Comparison of ENCODE assay signal across 9 cellular contexts in genomic region chr19:58277748-58278147, GRCh38. TPM values are rescaled to one million over a fixed set of nuclear protein-coding genes. Genes with fewer than 3 reads are reported as not detected.
DNase-seq lines count a peak whose midpoint lies in the region; ATAC-seq, FAIRE-seq and TF ChIP-seq lines count a peak whose summit lies in the region.
"Had no signal": no experiment of that assay in that cellular context is flagged by ENCODE, and none has a peak within 500 bp of the region (broad histone marks: within the 10 kb centered on the region; RNA-seq: fewer than 3 reads in every experiment).

No MANE protein-coding gene starts in this region.

- H3K4me2 ChIP-seq in GM12878 (ENCODE audit: control insufficient read depth, insufficient read depth): peak overlapping the region; percentile 76

- BruUV-seq in GM12878 (replicated peaks; lab: Mats Ljungman, UMichigan): TSS peak; percentile 84

- H3K9ac ChIP-seq in GM12878 (ENCODE audit: control insufficient read depth, insufficient read depth, low read length): peak overlapping the region; percentile 55; the same call in 1 of the 2 replicates
- H3K9ac ChIP-seq in liver (ENCODE audit: low read depth in 1 of 2, low read length in 2 of 2): peak overlapping the region in 1 of 2 donors; percentile 85

- H3K4me3 ChIP-seq in GM12878 (peak overlapping the region; percentile 83; the same call in 1 of the 2 replicates), liver (ENCODE audit: low read depth in 1 of 3, low read length in 3 of 3) (peak overlapping the region; percentile 81 to 96 (median 90)), tibial nerve (peak overlapping the region; percentile 83 to 97 (median 90))

- H3K4me1 Mint-ChIP-seq in activated naive CD4-positive, alpha-beta T cell treated with anti-CD3 and anti-CD28 coated beads for 36 hours (ENCODE audit: low read depth): peaks cover 25% of the 10 kb centered on the region

- TF ChIP-seq CTCF in GM12878 (IDR thresholded peaks at IDR 0.05 in 2 of 3, conservative IDR thresholded peaks at IDR 0.05 in 1 of 3; ENCODE audit: control insufficient read depth in 2 of 3, extremely low read depth in 1 of 3, insufficient read depth in 1 of 3, low read depth in 3 of 3, low read length in 3 of 3): no peak
- TF ChIP-seq CTCF in liver (IDR thresholded peaks at IDR 0.05; ENCODE audit: low read depth, low read length, missing input control): no peak
- TF ChIP-seq CTCF in tibial nerve (IDR thresholded peaks at IDR 0.05): no peak

- POLR2A ChIA-PET in GM12878 (lab: Charles Lee): interaction anchor here (0.8 to 1.1 kb wide), 3 partner anchors 29 to 242 kb away, joined by 3 read pairs; partner anchors contain the start of gene ZBTB45

- H3K79me2 ChIP-seq in GM12878 (ENCODE audit: control insufficient read depth, insufficient read depth, low read length): peaks cover 18% of the 10 kb centered on the region

- FAIRE-seq in GM12878 (lab: Jason Lieb, UNC): no peak

- H3K27me3 ChIP-seq in GM12878 (replicated peaks in 1 of 2; ENCODE audit: control insufficient read depth in 2 of 2, insufficient read depth in 2 of 2, low read length in 1 of 2) (no peaks in the 10 kb centered on the region), liver (ENCODE audit: control insufficient read depth in 4 of 4, insufficient read depth in 4 of 4, low read length in 3 of 4) (no peaks in the 10 kb centered on the region), tibial nerve (no peaks in the 10 kb centered on the region)

- RAD21 ChIA-PET in GM12878 (lab: Charles Lee; ENCODE audit: unreplicated experiment): no interaction called here

- in situ Hi-C loops in GM12878 (cut with MboI): loop anchor here (10.0 kb wide), 1 partner anchor 1863 kb away; no protein-coding TSS in a partner anchor

- CTCF ChIA-PET in activated naive CD4-positive, alpha-beta T cell treated with anti-CD3 and anti-CD28 coated beads for 36 hours (lab: Charles Lee): no interaction called here
- CTCF ChIA-PET in GM12878 (lab: Yijun Ruan, JAX): no interaction called here

- no peak for ATAC-seq in GM12878
- ATAC-seq in GM18870 (IDR thresholded peaks at IDR 0.05; ENCODE audit: unreplicated experiment): no peak

- no peaks in the 10 kb centered on the region for H3K27me3 Mint-ChIP-seq in activated naive CD4-positive, alpha-beta T cell treated with anti-CD3 and anti-CD28 coated beads for 36 hours (ENCODE audit: low read depth)

- TF ChIP-seq RAD21 in GM12878 (IDR thresholded peaks at IDR 0.05; ENCODE audit: insufficient read depth, low read depth, low read length) (no peak), liver (IDR thresholded peaks at IDR 0.05) (no peak)

- H3K9me3 Mint-ChIP-seq in activated naive CD4-positive, alpha-beta T cell treated with anti-CD3 and anti-CD28 coated beads for 36 hours: peaks cover 19% of the 10 kb centered on the region

- peaks cover 4% of the 10 kb centered on the region for H3K9me3 ChIP-seq in GM12878 (replicated peaks; ENCODE audit: control insufficient read depth, insufficient read depth, low read length)
- H3K9me3 ChIP-seq in liver (ENCODE audit: control insufficient read depth in 4 of 4, low read length in 3 of 4): peaks cover 8 to 19% (median 18%) of the 10 kb centered on the region in 4 donors
- peaks cover 0 to 73% (median 11%) of the 10 kb centered on the region in 4 donors for H3K9me3 ChIP-seq in tibial nerve

- TF ChIP-seq POLR2A in GM12878 (IDR thresholded peaks at IDR 0.05; ENCODE audit: low read depth, low read length) (no peak), tibial nerve (IDR thresholded peaks at IDR 0.05) (no peak)

- H3K27ac ChIP-seq in GM12878 (ENCODE audit: control insufficient read depth, insufficient read depth) (peak overlapping the region; percentile 67), liver (ENCODE audit: low read depth in 1 of 2, low read length in 2 of 2) (peak overlapping the region in 1 of 2 donors; percentile 81), tibial nerve (peak overlapping the region; percentile 78 to 93 (median 86))

- H3K4me1 ChIP-seq in GM12878 (ENCODE audit: control insufficient read depth, insufficient read depth, low read length) (no peaks in the 10 kb centered on the region; the same call in 1 of the 2 replicates), liver (ENCODE audit: control insufficient read depth in 4 of 4, insufficient read depth in 4 of 4, low read length in 3 of 4) (peaks cover 4 to 8% (median 5%) of the 10 kb centered on the region in 4 donors), tibial nerve (peaks cover 0 to 21% (median 5%) of the 10 kb centered on the region in 4 donors)

- peaks cover 60% of the 10 kb centered on the region for H3K36me3 Mint-ChIP-seq in activated naive CD4-positive, alpha-beta T cell treated with anti-CD3 and anti-CD28 coated beads for 36 hours (ENCODE audit: low read depth)

- intact Hi-C loops in activated naive CD4-positive, alpha-beta T cell treated with anti-CD3 and anti-CD28 coated beads for 36 hours (cut with micrococcal nuclease): loop anchor here (1.0 to 5.0 kb wide), 13 partner anchors 28 to 865 kb away; partner anchors contain the start of genes ERVK3-1, MZF1, RPS5 and ZBTB45
- intact Hi-C loops in GM12878 (cut with micrococcal nuclease; ENCODE audit: unreplicated experiment): loop anchor here (2.0 kb wide), 1 partner anchor 531 kb away; the partner anchor contains the start of gene ZNF776

- H3K27ac Mint-ChIP-seq in activated naive CD4-positive, alpha-beta T cell treated with anti-CD3 and anti-CD28 coated beads for 36 hours: peak overlapping the region; percentile 93

- H4K20me1 ChIP-seq in GM12878 (ENCODE audit: control insufficient read depth, insufficient read depth): no peaks in the 10 kb centered on the region

- H3K36me3 ChIP-seq in GM12878 (ENCODE audit: control insufficient read depth in 2 of 2, insufficient read depth in 2 of 2, low read length in 1 of 2) (no peaks in the 10 kb centered on the region), liver (ENCODE audit: control insufficient read depth in 4 of 4, insufficient read depth in 3 of 4, low read depth in 1 of 4, low read length in 3 of 4) (peaks cover 0 to 9% (median 5%) of the 10 kb centered on the region in 4 donors), tibial nerve (peaks cover 0 to 68% (median 0%) of the 10 kb centered on the region in 3 donors)

- WGBS in GM12878 (ENCODE audit: insufficient coverage, insufficient replicate concordance, low lambda C conversion rate, missing lambda C conversion rate): 99% methylated on average over 12 of the region's 13 CpGs
- WGBS in liver: 83% methylated on average over 13 of the region's 13 CpGs
- WGBS in tibial nerve, 2 donors: 80% methylated on average over 13 of the region's 13 CpGs

- TF ChIP-seq EP300 in GM12878 (IDR thresholded peaks at IDR 0.05; ENCODE audit: borderline replicate concordance in 1 of 2, control insufficient read depth in 1 of 2, low read depth in 2 of 2, low read length in 2 of 2) (no peak), tibial nerve (IDR thresholded peaks at IDR 0.05) (no peak)

- SMC1A ChIA-PET in GM12878 (lab: Charles Lee; ENCODE audit: uncharacterized antibody, unreplicated experiment): interaction anchor here (0.6 kb wide), 1 partner anchor 71 kb away, joined by 3 read pairs; no protein-coding TSS in a partner anchor

- H3K4me3 Mint-ChIP-seq in activated naive CD4-positive, alpha-beta T cell treated with anti-CD3 and anti-CD28 coated beads for 36 hours: peak overlapping the region; percentile 88

- DNase-seq in activated naive CD4-positive, alpha-beta T cell treated with anti-CD3 and anti-CD28 coated beads for 36 hours: no peak
- no peak for DNase-seq in activated naive CD4-positive, alpha-beta T cell (lab: John Stamatoyannopoulos, UW)
- no peak for DNase-seq in GM12878 (ENCODE audit: low read depth, low spot score)
- DNase-seq in tibial nerve (ENCODE audit: low spot score in 2 of 2): no peak
- no peak for DNase-seq in SK-N-DZ (ENCODE audit: low spot score)
- DNase-seq in NOMO-1 treated with dmso at 0.1 percent for 144 hours (lab: John Stamatoyannopoulos, UW; ENCODE audit: unreplicated experiment): no peak
- DNase-seq: NCI-H1417 had no signal

- H2AFZ ChIP-seq in GM12878 (ENCODE audit: control insufficient read depth, low read depth, low read length): no peak overlapping the region

RNA-seq across cellular contexts. Expression of gene ZNF8, which starts 1.0 kb away (rescaled TPM):
- total RNA-seq in activated naive CD4-positive, alpha-beta T cell treated with anti-CD3 and anti-CD28 coated beads for 36 hours: 1 to 10 TPM; 3.2 to 3.6 TPM
- 16.1 and 16.2 TPM in 2 replicates for total RNA-seq in GM12878 (2013; cell fraction: nucleolus; rRNA removed)
- total RNA-seq in GM12878 (2014; rRNA removed) (5.4 TPM in 2 replicates), GM12878 (2014; rRNA removed; fragmentation: Illumina TruSeq; extraction: Trizol) (4.2 and 4.5 TPM in 2 replicates), GM12878 (2021) (4.7 and 5.1 TPM in 2 replicates), liver (1 to 10 TPM; 2.7 to 4.6 TPM), tibial nerve (10 to 100 TPM in 1 of 4 donors, 1 to 10 TPM in 3; 8.0 to 11.2 (median 8.6) TPM)
- polyA plus RNA-seq in GM12878 (2011; ENCODE audit: low read depth): 1.2 TPM
- polyA plus RNA-seq in GM12878 (2011; rRNA removed) (2.8 and 3.7 TPM in 2 replicates), GM12878 (2014; fragmentation: Illumina TruSeq; extraction: Trizol) (2.0 and 2.6 TPM in 2 replicates), GM12878 (2014; fragmentation: Nextera tagmentation; extraction: Ambion mirVana) (under 1 TPM; 0.46 to 0.71 TPM), GM12878 (2014; rRNA removed) (3.1 TPM in 2 replicates), GM12878 (2016; fragmentation: Nextera tagmentation; extraction: Ambion mirVana) (1 to 10 TPM in 1 of 2 experiments, under 1 TPM in 1; 0.78 to 1.0 TPM), liver (under 1 TPM; 0.37 to 0.50 TPM)
- 3.5 and 4.6 TPM in 2 replicates for polyA plus RNA-seq in GM12878 (2011; cell fraction: cytosol; rRNA removed)
- polyA plus RNA-seq in GM12878 (2011; cell fraction: nucleus; rRNA removed): 5.4 and 5.8 TPM in 2 replicates
- polyA plus RNA-seq in GM12878 (2012): 1.2 and 1.8 TPM in 2 replicates
- 7.9 and 9.9 TPM in 2 replicates for polyA minus RNA-seq in GM12878 (2011; rRNA and poly(A)+ RNA removed)
- polyA minus RNA-seq in GM12878 (2011; cell fraction: cytosol; rRNA and poly(A)+ RNA removed): 3.6 and 4.3 TPM in 2 replicates
- 2.5 and 4.7 TPM in 2 replicates for polyA minus RNA-seq in GM12878 (2011; cell fraction: nucleus; rRNA and poly(A)+ RNA removed)
- polyA plus RNA-seq in SK-N-DZ (2014; cell fraction: cytosol; rRNA removed): 7.4 and 7.8 TPM in 2 replicates
- polyA plus RNA-seq in SK-N-DZ (2014; cell fraction: nucleus; rRNA removed): 10.1 and 16.7 TPM in 2 replicates

RNA-seq across cellular contexts. Expression of gene ERVK3-1, which starts 27.4 kb away (rescaled TPM):
- total RNA-seq in activated naive CD4-positive, alpha-beta T cell treated with anti-CD3 and anti-CD28 coated beads for 36 hours: 10 to 100 TPM; 24.5 to 27.7 TPM
- total RNA-seq in GM12878 (2013; cell fraction: nucleolus; rRNA removed): 161 and 168 TPM in 2 replicates
- total RNA-seq in GM12878 (2014; rRNA removed) (60.1 and 68.6 TPM in 2 replicates), GM12878 (2014; rRNA removed; fragmentation: Illumina TruSeq; extraction: Trizol) (85.3 and 90.8 TPM in 2 replicates), GM12878 (2021) (55.0 and 59.3 TPM in 2 replicates), liver (10 to 100 TPM; 21.4 to 28.0 TPM), tibial nerve (10 to 100 TPM; 30.0 to 59.2 (median 45.9) TPM)
- 37.0 TPM for polyA plus RNA-seq in GM12878 (2011; ENCODE audit: low read depth)
- polyA plus RNA-seq in GM12878 (2011; rRNA removed) (85.6 and 90.3 TPM in 2 replicates), GM12878 (2014; fragmentation: Illumina TruSeq; extraction: Trizol) (101 and 105 TPM in 2 replicates), GM12878 (2014; fragmentation: Nextera tagmentation; extraction: Ambion mirVana) (100 to 1,000 TPM; 150 to 172 TPM), GM12878 (2014; rRNA removed) (80.0 and 85.6 TPM in 2 replicates), GM12878 (2016; fragmentation: Nextera tagmentation; extraction: Ambion mirVana) (100 to 1,000 TPM; 110 to 113 TPM), liver (10 to 100 TPM; 17.6 to 31.7 TPM)
- polyA plus RNA-seq in GM12878 (2011; cell fraction: cytosol; rRNA removed): 54.1 and 54.5 TPM in 2 replicates
- polyA plus RNA-seq in GM12878 (2011; cell fraction: nucleus; rRNA removed): 246 and 281 TPM in 2 replicates
- 39.9 and 53.8 TPM in 2 replicates for polyA plus RNA-seq in GM12878 (2012)
- polyA minus RNA-seq in GM12878 (2011; rRNA and poly(A)+ RNA removed): 44.8 and 46.9 TPM in 2 replicates
- polyA minus RNA-seq in GM12878 (2011; cell fraction: cytosol; rRNA and poly(A)+ RNA removed): 9.9 and 12.8 TPM in 2 replicates
- 96.8 and 129 TPM in 2 replicates for polyA minus RNA-seq in GM12878 (2011; cell fraction: nucleus; rRNA and poly(A)+ RNA removed)
- 62.0 and 69.1 TPM in 2 replicates for polyA plus RNA-seq in SK-N-DZ (2014; cell fraction: cytosol; rRNA removed)
- polyA plus RNA-seq in SK-N-DZ (2014; cell fraction: nucleus; rRNA removed): 111 and 132 TPM in 2 replicates

RNA-seq across cellular contexts. Expression of gene ZNF544, which starts 49.0 kb away (rescaled TPM):
- total RNA-seq in activated naive CD4-positive, alpha-beta T cell treated with anti-CD3 and anti-CD28 coated beads for 36 hours: 10 to 100 TPM; 32.4 to 35.4 TPM
- total RNA-seq in GM12878 (2013; cell fraction: nucleolus; rRNA removed): 268 and 299 TPM in 2 replicates
- total RNA-seq in GM12878 (2014; rRNA removed) (56.8 and 67.4 TPM in 2 replicates), GM12878 (2014; rRNA removed; fragmentation: Illumina TruSeq; extraction: Trizol) (56.6 and 61.2 TPM in 2 replicates), GM12878 (2021) (35.9 and 42.1 TPM in 2 replicates), liver (10 to 100 TPM; 14.9 to 25.2 TPM), tibial nerve (10 to 100 TPM; 35.2 to 55.2 (median 53.3) TPM)
- polyA plus RNA-seq in GM12878 (2011; ENCODE audit: low read depth): 70.8 TPM
- polyA plus RNA-seq in GM12878 (2011; rRNA removed) (58.3 and 70.1 TPM in 2 replicates), GM12878 (2014; fragmentation: Illumina TruSeq; extraction: Trizol) (29.6 and 43.1 TPM in 2 replicates), GM12878 (2014; fragmentation: Nextera tagmentation; extraction: Ambion mirVana) (10 to 100 TPM; 27.3 to 34.9 TPM), GM12878 (2014; rRNA removed) (53.6 and 57.0 TPM in 2 replicates), GM12878 (2016; fragmentation: Nextera tagmentation; extraction: Ambion mirVana) (10 to 100 TPM; 34.9 to 36.1 TPM), liver (1 to 10 TPM; 2.5 to 7.7 TPM)
- 77.2 and 85.3 TPM in 2 replicates for polyA plus RNA-seq in GM12878 (2011; cell fraction: cytosol; rRNA removed)
- 53.4 and 62.8 TPM in 2 replicates for polyA plus RNA-seq in GM12878 (2011; cell fraction: nucleus; rRNA removed)
- 27.4 and 39.8 TPM in 2 replicates for polyA plus RNA-seq in GM12878 (2012)
- polyA minus RNA-seq in GM12878 (2011; rRNA and poly(A)+ RNA removed): 61.0 and 85.8 TPM in 2 replicates
- polyA minus RNA-seq in GM12878 (2011; cell fraction: cytosol; rRNA and poly(A)+ RNA removed): 20.3 and 23.6 TPM in 2 replicates
- polyA minus RNA-seq in GM12878 (2011; cell fraction: nucleus; rRNA and poly(A)+ RNA removed): 48.8 and 73.8 TPM in 2 replicates
- polyA plus RNA-seq in SK-N-DZ (2014; cell fraction: cytosol; rRNA removed): 34.2 and 35.6 TPM in 2 replicates
- polyA plus RNA-seq in SK-N-DZ (2014; cell fraction: nucleus; rRNA removed): 45.4 and 53.2 TPM in 2 replicates

RNA-seq across cellular contexts. Expression of gene ZSCAN22, which starts 49.0 kb away (rescaled TPM):
- 1 to 10 TPM; 1.2 to 1.3 TPM for total RNA-seq in activated naive CD4-positive, alpha-beta T cell treated with anti-CD3 and anti-CD28 coated beads for 36 hours
- total RNA-seq in GM12878 (2013; cell fraction: nucleolus; rRNA removed): 6.8 and 7.5 TPM in 2 replicates
- total RNA-seq in GM12878 (2014; rRNA removed) (2.5 and 2.6 TPM in 2 replicates), GM12878 (2014; rRNA removed; fragmentation: Illumina TruSeq; extraction: Trizol) (2.6 and 2.7 TPM in 2 replicates), GM12878 (2021) (3.4 and 3.5 TPM in 2 replicates), liver (1 to 10 TPM; 3.1 to 3.5 TPM), tibial nerve (1 to 10 TPM; 2.2 to 4.8 (median 4.2) TPM)
- 1.4 TPM for polyA plus RNA-seq in GM12878 (2011; ENCODE audit: low read depth)
- polyA plus RNA-seq in GM12878 (2011; rRNA removed) (2.6 and 3.9 TPM in 2 replicates), GM12878 (2014; fragmentation: Illumina TruSeq; extraction: Trizol) (1.7 and 2.4 TPM in 2 replicates), GM12878 (2014; fragmentation: Nextera tagmentation; extraction: Ambion mirVana) (1 to 10 TPM in 1 of 2 experiments, under 1 TPM in 1; 0.49 to 1.7 TPM), GM12878 (2014; rRNA removed) (2.4 TPM in 2 replicates), GM12878 (2016; fragmentation: Nextera tagmentation; extraction: Ambion mirVana) (1 to 10 TPM; 2.6 to 3.2 TPM), liver (under 1 TPM; 0.88 to 0.89 TPM)
- 3.7 and 3.8 TPM in 2 replicates for polyA plus RNA-seq in GM12878 (2011; cell fraction: cytosol; rRNA removed)
- 2.4 and 3.0 TPM in 2 replicates for polyA plus RNA-seq in GM12878 (2011; cell fraction: nucleus; rRNA removed)
- polyA plus RNA-seq in GM12878 (2012): 1.6 and 2.0 TPM in 2 replicates
- polyA minus RNA-seq in GM12878 (2011; rRNA and poly(A)+ RNA removed): 8.6 and 9.4 TPM in 2 replicates
- 2.0 TPM in 2 replicates for polyA minus RNA-seq in GM12878 (2011; cell fraction: cytosol; rRNA and poly(A)+ RNA removed)
- polyA minus RNA-seq in GM12878 (2011; cell fraction: nucleus; rRNA and poly(A)+ RNA removed): 2.9 and 3.9 TPM in 2 replicates
- polyA plus RNA-seq in SK-N-DZ (2014; cell fraction: cytosol; rRNA removed): 2.0 and 2.4 TPM in 2 replicates
- 0.96 and 1.1 TPM in 2 replicates for polyA plus RNA-seq in SK-N-DZ (2014; cell fraction: nucleus; rRNA removed)
